8 cellular contexts compared by ENCODE assay signal in the genomic region with DNA sequence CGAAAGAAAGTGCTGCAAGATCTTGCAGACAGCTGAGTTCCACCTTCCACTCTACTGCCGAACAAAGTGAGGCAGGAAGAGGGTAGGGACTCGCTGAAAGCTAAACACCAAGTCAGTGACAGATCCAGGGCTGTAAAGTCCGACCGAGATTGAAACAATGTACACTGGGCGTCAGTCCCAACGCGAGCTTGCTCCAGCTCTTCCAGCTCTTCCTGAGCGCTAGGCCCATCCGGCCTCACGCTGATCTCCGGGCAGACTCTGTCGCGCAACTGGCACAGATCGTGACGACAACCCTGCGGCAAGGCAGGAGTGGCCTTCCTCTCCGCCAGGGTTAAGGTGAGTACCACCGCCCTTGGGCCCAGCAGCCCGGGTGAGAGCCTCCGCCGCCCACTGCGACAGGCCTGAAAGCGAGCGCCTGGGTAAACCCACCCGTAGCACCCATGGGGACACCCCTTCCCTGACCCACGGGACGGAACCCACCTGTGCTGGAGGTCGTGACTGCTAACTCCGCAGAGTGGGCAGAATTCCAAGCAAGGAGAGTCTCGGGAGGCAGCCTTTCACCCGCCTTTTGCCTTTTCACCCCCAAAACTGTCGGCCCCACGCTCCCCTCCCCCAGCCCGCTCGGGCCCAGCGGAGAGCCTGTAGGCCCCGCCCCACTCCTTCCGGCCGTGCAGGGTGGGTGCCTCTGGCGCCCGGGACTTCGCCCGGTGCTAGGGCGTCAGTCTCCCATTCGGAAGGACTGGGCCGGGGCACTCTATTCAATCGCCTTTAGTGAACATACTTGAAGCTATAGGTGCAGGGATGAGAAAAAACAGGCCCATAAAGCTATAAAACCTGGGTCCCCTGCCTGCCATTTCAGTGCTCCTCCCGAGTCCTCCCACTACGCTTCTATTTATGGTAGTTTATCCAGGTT. TPM values are rescaled to one million over a fixed set of nuclear protein-coding genes. Genes with fewer than 3 reads are reported as not detected.
DNase-seq lines count a peak whose midpoint lies in the region; ATAC-seq and TF ChIP-seq lines count a peak whose summit lies in the region.

A gene (plus strand): TSS at position 275 of the 913 bp plus-strand sequence.
A gene with protein sequence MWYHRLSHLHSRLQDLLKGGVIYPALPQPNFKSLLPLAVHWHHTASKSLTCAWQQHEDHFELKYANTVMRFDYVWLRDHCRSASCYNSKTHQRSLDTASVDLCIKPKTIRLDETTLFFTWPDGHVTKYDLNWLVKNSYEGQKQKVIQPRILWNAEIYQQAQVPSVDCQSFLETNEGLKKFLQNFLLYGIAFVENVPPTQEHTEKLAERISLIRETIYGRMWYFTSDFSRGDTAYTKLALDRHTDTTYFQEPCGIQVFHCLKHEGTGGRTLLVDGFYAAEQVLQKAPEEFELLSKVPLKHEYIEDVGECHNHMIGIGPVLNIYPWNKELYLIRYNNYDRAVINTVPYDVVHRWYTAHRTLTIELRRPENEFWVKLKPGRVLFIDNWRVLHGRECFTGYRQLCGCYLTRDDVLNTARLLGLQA (minus strand): TSS at position 641 of the 913 bp plus-strand sequence. CDS start 67,676 bp downstream, outside the sequence.

- H3K9me3 ChIP-seq in MM.1S (replicated peaks; ENCODE audit: insufficient read depth, low read length) (no peaks in the 10 kb centered on the region), heart right ventricle (peaks cover 0 to 6% (median 0%) of the 10 kb centered on the region in 11 donors), upper lobe of left lung (no peaks in the 10 kb centered on the region)

- H2AFZ ChIP-seq in MM.1S (ENCODE audit: low read length) = peak within 1 kb of the TSS; percentile 80

- TF ChIP-seq CTCF in MM.1S (IDR thresholded peaks at IDR 0.05; ENCODE audit: low read length) (no peak), heart right ventricle (IDR thresholded peaks at IDR 0.05) (no peak), upper lobe of left lung (IDR thresholded peaks at IDR 0.05) (no peak)

- no peak for TF ChIP-seq EP300 in upper lobe of left lung (IDR thresholded peaks at IDR 0.05)

- intact Hi-C loops in heart right ventricle (cut with DNase I) = loop anchor here in 1 of 10 donors (10.0 kb wide), 1 partner anchor 152 kb away; no protein-coding TSS in a partner anchor

- no peaks in the 10 kb centered on the region for H3K36me3 ChIP-seq in MM.1S (replicated peaks; ENCODE audit: insufficient read depth, low read length)
- no peaks in the 10 kb centered on the region for H3K36me3 ChIP-seq in heart right ventricle
- no peaks in the 10 kb centered on the region for H3K36me3 ChIP-seq in upper lobe of left lung

- 1 to 23% (median 1%) methylated on average over 37 to 50 of the region's 50 CpGs for WGBS in adipose tissue, 3 donors
- whole genome bisulfite sequencing in heart right ventricle, 2 donors = 1% methylated on average over 43 to 50 of the region's 50 CpGs
- WGBS in upper lobe of left lung, 2 donors = 3 to 35% methylated on average over 7 to 44 of the region's 50 CpGs

- H3K4me3 ChIP-seq in MM.1S (ENCODE audit: low read length) (peak within 1 kb of the TSS; percentile 77), heart right ventricle (peak within 1 kb of the TSS; percentile 33 to 88 (median 68)), upper lobe of left lung (peak within 1 kb of the TSS; percentile 35 to 72 (median 52))

- DNase-seq in GM04503 (ENCODE audit: low read depth) = peak; percentile 30
- peak; percentile 33 for DNase-seq in HCEC 1CT
- DNase-seq in MM.1S = peak; percentile 52
- peak; percentile 61 for DNase-seq in SW480 (ENCODE audit: low spot score)
- peak; percentile 61 to 76 for DNase-seq in heart right ventricle
- DNase-seq in pons (ENCODE audit: low spot score) = peak; percentile 30
- peak; percentile 62 to 86 for DNase-seq in upper lobe of left lung

- no peaks in the 10 kb centered on the region for H3F3A ChIP-seq in MM.1S (ENCODE audit: insufficient read depth, low read length)

- no peaks in the 10 kb centered on the region for H3K9me2 ChIP-seq in MM.1S (replicated peaks; ENCODE audit: insufficient read depth, low read length)

- no peaks in the 10 kb centered on the region for H4K20me1 ChIP-seq in MM.1S (ENCODE audit: insufficient read depth, low read length)

- TF ChIP-seq POLR2A in upper lobe of left lung (IDR thresholded peaks at IDR 0.05) = peak in 1 of 4 donors; percentile 32

- H3K27ac ChIP-seq in MM.1S (ENCODE audit: low read length) (peak within 1 kb of the TSS; percentile 57), adipose tissue (ENCODE audit: low read depth, low read length) (peak within 1 kb of the TSS; percentile 81), heart right ventricle (peak within 1 kb of the TSS; percentile 84 to 96 (median 95)), upper lobe of left lung (peak within 1 kb of the TSS; percentile 87 to 95 (median 92))

- H3K27me3 ChIP-seq in MM.1S (replicated peaks; ENCODE audit: insufficient read depth, low read length) (no peaks in the 10 kb centered on the region), heart right ventricle (no peaks in the 10 kb centered on the region), upper lobe of left lung (no peaks in the 10 kb centered on the region)

- H3K4me2 ChIP-seq in MM.1S (ENCODE audit: low read depth, low read length) = peak within 1 kb of the TSS; percentile 68

- peaks cover 11% of the 10 kb centered on the region; the same call in 1 of the 2 replicates for H3K79me2 ChIP-seq in MM.1S (ENCODE audit: low read length)

- ATAC-seq in heart right ventricle = peak; percentile 96 to 99 (median 98)
- peak; percentile 87 to 98 for ATAC-seq in upper lobe of left lung (ENCODE audit: low FRiP score in 2 of 2)

- peak within 1 kb of the TSS; percentile 83 for H3K9ac ChIP-seq in MM.1S (ENCODE audit: low read length)

- H3K4me1 ChIP-seq in MM.1S (ENCODE audit: low read length) (no peaks in the 10 kb centered on the region), heart right ventricle (peaks cover 0 to 17% (median 6%) of the 10 kb centered on the region in 9 donors), upper lobe of left lung (no peaks in the 10 kb centered on the region)

RNA-seq across cellular contexts. Expression of the first gene that starts in this region (rescaled TPM):
- under 1 TPM; 0.25 to 0.56 (median 0.46) TPM for polyA plus RNA-seq in adipose tissue
- total RNA-seq in heart right ventricle = 1 to 10 TPM in 3 of 10 donors, under 1 TPM in 7; 0.70 to 1.6 (median 0.85) TPM
- under 1 TPM; 0.26 to 0.51 TPM for polyA plus RNA-seq in heart right ventricle
- 1 to 10 TPM in 2 of 6 donors, under 1 TPM in 4; 0.76 to 1.7 (median 0.90) TPM for total RNA-seq in upper lobe of left lung

RNA-seq across cellular contexts. Expression of the second gene that starts in this region (rescaled TPM):
- 10 to 100 TPM in 1 of 3 donors, 1 to 10 TPM in 2; 6.3 to 16.1 (median 9.3) TPM for polyA plus RNA-seq in adipose tissue
- 10 to 100 TPM; 44.4 to 55.1 (median 48.4) TPM for total RNA-seq in heart right ventricle
- polyA plus RNA-seq in heart right ventricle = 10 to 100 TPM in 1 of 2 donors, 1 to 10 TPM in 1; 9.6 to 11.6 TPM
- 10 to 100 TPM in 3 of 6 donors, 1 to 10 TPM in 3; 8.8 to 18.9 (median 11.4) TPM for total RNA-seq in upper lobe of left lung

Comparison
In these comparisons a context has a peak if more than half of its experiments do, and no peak if none do; other contexts are left out.
1. Peak in every context shown above with its lines: DNase-seq, ATAC-seq, H3K4me3 ChIP-seq and H3K27ac ChIP-seq.